In genomic region chr12:95966287-95966870, GRCh38 we compare ENCODE assay signal across 21 cellular contexts. TPM values are rescaled to one million over a fixed set of nuclear protein-coding genes. Genes with fewer than 3 reads are reported as not detected.
"Had no signal": no experiment of that assay in that cellular context is flagged by ENCODE, and none has a peak within 500 bp of the region (broad histone marks: within the 10 kb centered on the region; RNA-seq: fewer than 3 reads in every experiment).

No MANE protein-coding gene starts in this region.

- H3K27me3 ChIP-seq: dorsolateral prefrontal cortex, right atrium auricular region, tibial nerve had no signal

- H3K36me3 ChIP-seq: right atrium auricular region, tibial nerve, WERI-Rb-1 had no signal

- H3K4me3 ChIP-seq: dorsolateral prefrontal cortex, lung, right atrium auricular region, tibial nerve had no signal

- DNase-seq: activated CD4-positive, alpha-beta T cell treated with anti-CD3 and anti-CD28 coated beads for 48 hours; activated CD8-positive, alpha-beta memory T cell treated with anti-CD3 and anti-CD28 coated beads, Interleukin-2, amount 50 U/mL, for 48 hours; activated CD8-positive, alpha-beta T cell treated with anti-CD3 and anti-CD28 coated beads, Interleukin-2, amount 10 ng/mL, durations not matched to agents 7 days and 5 days; activated naive CD8-positive, alpha-beta T cell treated with anti-CD3 and anti-CD28 coated beads, Interleukin-2, amount 10 ng/mL, durations not matched to agents 7 days and 5 days; aorta; dorsolateral prefrontal cortex; hippocampal formation; kidney glomerular epithelial cell; naive B cell; posterior cingulate gyrus; stimulated activated CD4-positive, alpha-beta T cell treated with anti-CD3 and anti-CD28 coated beads, Interleukin-1b, Interleukin-23, amount 100 ng/mL, for 48 hours; stimulated activated naive B cell treated with anti-CD40 and anti-IgM and Interleukin-4, amounts not matched to agents 10 μg/mL and 1 μg/mL and 100 μg/mL, for 72 hours; T1000; WERI-Rb-1 had no signal

- H3K9me3 ChIP-seq: right atrium auricular region, tibial nerve had no signal

- H3K4me1 ChIP-seq: right atrium auricular region, tibial nerve had no signal

- ATAC-seq: activated CD8-positive, alpha-beta T cell treated with anti-CD3 and anti-CD28 coated beads, Interleukin-2, amount 10 ng/mL, durations not matched to agents 7 days and 5 days; esophagus mucosa; stimulated activated naive B cell treated with anti-CD40 and anti-IgM and Interleukin-4, amounts not matched to agents 10 μg/mL and 1 μg/mL and 100 μg/mL, for 72 hours had no signal

- H3K27ac ChIP-seq: dorsolateral prefrontal cortex, right atrium auricular region, tibial nerve, WERI-Rb-1 had no signal

RNA-seq across cellular contexts. Expression of gene AMDHD1, which starts 23.2 kb away (rescaled TPM):
- total RNA-seq: bronchial epithelial cell, glomerular endothelial cell had no signal

RNA-seq across cellular contexts. Expression of gene CCDC38, which starts 24.0 kb away (rescaled TPM):
- total RNA-seq: activated CD8-positive, alpha-beta T cell treated with anti-CD3 and anti-CD28 coated beads, Interleukin-2, amount 10 ng/mL, durations not matched to agents 7 days and 5 days; aorta; bronchial epithelial cell; esophagus mucosa; glomerular endothelial cell; right atrium auricular region; subcutaneous adipose tissue; tibial nerve had no signal
- polyA plus RNA-seq: aorta had no signal
